Comparison of ENCODE assay signal across 14 cellular contexts in the genomic region with DNA sequence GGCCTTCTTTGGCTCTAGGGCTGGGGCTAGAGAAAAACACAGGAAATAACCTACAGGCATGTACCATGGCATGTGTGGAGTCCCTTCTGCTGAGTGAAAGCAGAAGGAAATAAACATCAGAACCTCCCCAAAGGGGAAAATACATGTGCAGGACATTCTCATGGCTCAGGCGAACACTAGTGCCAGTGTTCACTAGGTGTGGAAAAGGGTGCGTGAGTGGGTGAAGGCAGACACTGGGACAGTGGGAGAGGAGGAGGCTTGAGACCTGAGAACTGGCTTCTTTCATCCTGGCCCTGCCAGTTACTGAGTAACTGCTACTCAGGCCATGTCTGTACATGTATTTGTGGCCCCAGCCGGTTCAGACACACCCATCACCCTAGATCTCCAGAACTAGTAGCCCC.
A peak's percentile ranks its signal among the peaks of the same experiment; 100 is the strongest.
DNase-seq lines count a peak whose midpoint lies in the region; ATAC-seq and TF ChIP-seq lines count a peak whose summit lies in the region.
"Had no signal": no experiment of that assay in that cellular context is flagged by ENCODE, and none has a peak within 500 bp of the region (broad histone marks: within the 10 kb centered on the region; RNA-seq: fewer than 3 reads in every experiment).

No MANE protein-coding gene starts in this region.

- POLR2A ChIA-PET in GM10248 (lab: Yijun Ruan, JAX) = no interaction called here

- no peak overlapping the region for H3K4me3 ChIP-seq in left lung
- H3K4me3 ChIP-seq in lower lobe of right lung = no peak overlapping the region
- no peak overlapping the region for H3K4me3 ChIP-seq in aorta (ENCODE audit: low read length in 2 of 2)
- H3K4me3 ChIP-seq: gastroesophageal sphincter, PC-9 had no signal

- 94 to 95% methylated on average over 3 of the region's 3 CpGs for WGBS in aorta, 2 donors

- TF ChIP-seq CTCF in GM10248 (IDR thresholded peaks at IDR 0.05; ENCODE audit: control extremely low read depth, extremely low read depth, low read depth, missing control alignments) = no peak
- no peak for TF ChIP-seq CTCF in left lung (IDR thresholded peaks at IDR 0.05)
- no peak for TF ChIP-seq CTCF in lower lobe of right lung (IDR thresholded peaks at IDR 0.05)

- no peaks in the 10 kb centered on the region for H3K27me3 ChIP-seq in left lung
- H3K27me3 ChIP-seq in lower lobe of right lung (ENCODE audit: low read depth) = no peaks in the 10 kb centered on the region
- H3K27me3 ChIP-seq in aorta (ENCODE audit: control insufficient read depth in 1 of 2, insufficient read depth in 2 of 2, low read length in 1 of 2) = no peaks in the 10 kb centered on the region
- H3K27me3 ChIP-seq: brain microvascular endothelial cell, gastroesophageal sphincter had no signal

- DNase-seq in GM10248 (ENCODE audit: extremely low spot score) (peak; percentile 33), left lung (no peak), NCI-H510A (lab: John Stamatoyannopoulos, UW) (no peak), lower lobe of right lung (no peak), aorta (no peak)
- no peak for DNase-seq in effector CD8-positive, alpha-beta T cell (lab: John Stamatoyannopoulos, UW)
- DNase-seq: activated naive CD4-positive, alpha-beta T cell treated with Interleukin-2 at 50 U/mL for 16 hours; brain microvascular endothelial cell; HCEC 1CT; IMR-90; PC-9 had no signal

- ATAC-seq in GM21619 (IDR thresholded peaks at IDR 0.05; ENCODE audit: unreplicated experiment) (peak; percentile 58), left lung (no peak), lower lobe of right lung (no peak), aorta (ENCODE audit: low FRiP score) (no peak)
- ATAC-seq: gastroesophageal sphincter had no signal

- peaks cover 8 to 26% of the 10 kb centered on the region in 2 donors for H3K4me1 ChIP-seq in left lung
- H3K4me1 ChIP-seq in lower lobe of right lung = peaks cover 22% of the 10 kb centered on the region
- no peaks in the 10 kb centered on the region for H3K4me1 ChIP-seq in aorta (ENCODE audit: control insufficient read depth in 1 of 2, insufficient read depth in 2 of 2, low read length in 2 of 2)

- H3K9me3 ChIP-seq in KOPT-K1 (ENCODE audit: insufficient read depth, low read length, poor library complexity, severe bottlenecking) (no peaks in the 10 kb centered on the region), left lung (no peaks in the 10 kb centered on the region), lower lobe of right lung (no peaks in the 10 kb centered on the region), aorta (ENCODE audit: control insufficient read depth, low read length) (no peaks in the 10 kb centered on the region)
- H3K9me3 ChIP-seq: gastroesophageal sphincter had no signal

- H3K27ac ChIP-seq in KOPT-K1 (ENCODE audit: low read depth, low read length, poor library complexity, severe bottlenecking) = peak overlapping the region; percentile 64
- H3K27ac ChIP-seq in left lung = peak overlapping the region; percentile 7 to 31
- no peak overlapping the region for H3K27ac ChIP-seq in lower lobe of right lung
- no peak overlapping the region for H3K27ac ChIP-seq in aorta (ENCODE audit: low read depth in 1 of 2, low read length in 2 of 2)
- H3K27ac ChIP-seq: brain microvascular endothelial cell, gastroesophageal sphincter, PC-9 had no signal

- intact Hi-C loops in left lung (cut with DNase I) (no loop called here), lower lobe of right lung (cut with DNase I) (no loop called here), aorta (cut with DNase I) (no loop called here)

- CTCF ChIA-PET in GM10248 (lab: Yijun Ruan, JAX) = interaction anchor here (1.6 to 4.0 kb wide), 3 partner anchors 15 to 39 kb away, joined by 3 to 22 read pairs (median 8); no protein-coding TSS in a partner anchor

- H3K36me3 ChIP-seq in KOPT-K1 (ENCODE audit: insufficient read depth, low read length) = no peaks in the 10 kb centered on the region
- no peaks in the 10 kb centered on the region for H3K36me3 ChIP-seq in left lung
- no peaks in the 10 kb centered on the region for H3K36me3 ChIP-seq in lower lobe of right lung
- no peaks in the 10 kb centered on the region for H3K36me3 ChIP-seq in aorta (ENCODE audit: control insufficient read depth in 1 of 2, insufficient read depth in 2 of 2, low read length in 1 of 2)
- H3K36me3 ChIP-seq: brain microvascular endothelial cell, gastroesophageal sphincter had no signal

Comparison
In these comparisons a context has a peak if more than half of its experiments do, and no peak if none do; other contexts are left out.
1. H3K27ac ChIP-seq: peak in KOPT-K1 (single experiment) and left lung (2 of 2); none in lower lobe of right lung (single experiment) and aorta (0 of 2).